In genomic region chr18:24246143-24246542, GRCh38 we compare ENCODE assay signal across 11 cellular contexts.
DNase-seq lines count a peak whose midpoint lies in the region; ATAC-seq and TF ChIP-seq lines count a peak whose summit lies in the region.
"Had no signal": no experiment of that assay in that cellular context is flagged by ENCODE, and none has a peak within 500 bp of the region (broad histone marks: within the 10 kb centered on the region; RNA-seq: fewer than 3 reads in every experiment).

No MANE protein-coding gene starts in this region.

- H3K36me3 ChIP-seq in psoas muscle (ENCODE audit: insufficient read depth in 1 of 2, low read depth in 1 of 2) (no peaks in the 10 kb centered on the region), prostate gland (no peaks in the 10 kb centered on the region)

- H3K27ac ChIP-seq in psoas muscle (no peak overlapping the region), prostate gland (no peak overlapping the region)
- H3K27ac ChIP-seq: coronary artery had no signal

- TF ChIP-seq POLR2A in prostate gland (IDR thresholded peaks at IDR 0.05) = no peak

- ATAC-seq in GM21619 (IDR thresholded peaks at IDR 0.05; ENCODE audit: unreplicated experiment) (peak; percentile 97), HG03108 (IDR thresholded peaks at IDR 0.05; ENCODE audit: unreplicated experiment) (peak; percentile 74), psoas muscle (no peak)

- H3K4me3 ChIP-seq in psoas muscle = no peak overlapping the region
- no peak overlapping the region for H3K4me3 ChIP-seq in prostate gland
- H3K4me3 ChIP-seq: coronary artery had no signal

- H3K9me3 ChIP-seq in psoas muscle = no peaks in the 10 kb centered on the region
- H3K9me3 ChIP-seq in prostate gland = no peaks in the 10 kb centered on the region

- peak; percentile 4 for DNase-seq in stimulated activated CD4-positive, alpha-beta T cell treated with anti-CD3 and anti-CD28 coated beads, Interleukin-1b, Interleukin-23, amount 100 ng/mL, for 48 hours
- DNase-seq in stimulated activated CD4-positive, alpha-beta T cell treated with anti-CD3 and anti-CD28 coated beads, Interleukin-15, amount 100 ng/mL, for 24 hours = no peak
- DNase-seq in psoas muscle (no peak), AG08395 (ENCODE audit: low spot score) (no peak), NCI-H1105 (lab: John Stamatoyannopoulos, UW) (no peak), prostate gland (ENCODE audit: low spot score) (no peak)
- DNase-seq: ACHN, NCI-H226 had no signal

- H3K4me1 ChIP-seq in psoas muscle (peaks cover 34% of the 10 kb centered on the region), prostate gland (replicated peaks) (no peaks in the 10 kb centered on the region)

- no peak for TF ChIP-seq CTCF in psoas muscle (IDR thresholded peaks at IDR 0.05)
- TF ChIP-seq CTCF in prostate gland (IDR thresholded peaks at IDR 0.05) = no peak

- intact Hi-C loops in psoas muscle (cut with DNase I) (no loop called here), prostate gland (cut with DNase I) (no loop called here)

- no peaks in the 10 kb centered on the region for H3K27me3 ChIP-seq in psoas muscle (ENCODE audit: insufficient read depth in 3 of 3, low read length in 2 of 3)
- no peaks in the 10 kb centered on the region for H3K27me3 ChIP-seq in prostate gland (replicated peaks; ENCODE audit: insufficient read depth)

- 93 to 96% (median 95%) methylated on average over 3 of the region's 3 CpGs for WGBS in psoas muscle, 3 donors
- WGBS in prostate gland = 99% methylated on average over 3 of the region's 3 CpGs

Comparison
In these comparisons a context has a peak if more than half of its experiments do, and no peak if none do; other contexts are left out.
1. ATAC-seq: peak in GM21619 (single experiment) and HG03108 (single experiment); none in psoas muscle (0 of 4).